In genomic region chr21:18741954-18742353, GRCh38 we compare ENCODE assay signal across 26 cellular contexts.
"Had no signal": no experiment of that assay in that cellular context is flagged by ENCODE, and none has a peak within 500 bp of the region (broad histone marks: within the 10 kb centered on the region; RNA-seq: fewer than 3 reads in every experiment).

No MANE protein-coding gene starts in this region.

- DNase-seq: stimulated activated CD4-positive, alpha-beta T cell treated with anti-CD3 and anti-CD28 coated beads, Interleukin-2, amount 100 ng/mL, for 48 hours; stimulated activated CD4-positive, alpha-beta T cell treated with anti-CD3 and anti-CD28 coated beads, Interleukin-4, amount 100 ng/mL, for 1 hour; stimulated activated CD4-positive, alpha-beta T cell treated with anti-CD3 and anti-CD28 coated beads, Interleukin-4, amount 100 ng/mL, for 24 hours; stimulated activated CD4-positive, alpha-beta T cell treated with anti-CD3 and anti-CD28 coated beads, Interleukin-4, amount 100 ng/mL, for 4 hours; stimulated activated CD8-positive, alpha-beta memory T cell treated with anti-CD3 and anti-CD28 coated beads, Interleukin-4, amount 100 ng/mL, for 48 hours; stimulated activated naive B cell treated with anti-CD40 and anti-IgM and Interleukin-4, amounts not matched to agents 10 μg/mL and 1 μg/mL and 100 μg/mL, for 72 hours; stimulated activated naive CD4-positive, alpha-beta T cell; stimulated activated naive CD4-positive, alpha-beta T cell treated with Interleukin-2 at 50 U/mL for 16 hours; stimulated activated naive CD8-positive, alpha-beta T cell treated with anti-CD3 and anti-CD28 coated beads, Interleukin-15, amount 100 ng/mL, for 72 hours; stimulated activated naive CD8-positive, alpha-beta T cell treated with anti-CD3 and anti-CD28 coated beads, Interleukin-15, Interleukin-2, amounts not matched to agents 100 U/mL and 50 U/mL, for 24 hours; stomach; substantia nigra; testis; thyroid gland; tibial artery; transverse colon; upper lobe of left lung; upper lobe of right lung; uterus had no signal

- H3K4me3 ChIP-seq: stomach, suprapubic skin, testis, thoracic aorta, thyroid gland, tibial artery, tibial nerve, transverse colon, upper lobe of left lung, upper lobe of right lung, uterus, vagina had no signal

- ATAC-seq: stimulated activated effector memory CD8-positive, alpha-beta T cell treated with anti-CD3 and anti-CD28 coated beads, Interleukin-12 subunit alpha, Interleukin-12 subunit beta, amount 100 ng/mL, for 72 hours; stimulated activated memory B cell treated with anti-CD40 and anti-IgM and Interleukin-4, amounts not matched to agents 10 μg/mL and 1 μg/mL and 100 μg/mL, for 72 hours; stimulated activated naive B cell treated with anti-CD40 and anti-IgM and Interleukin-4, amounts not matched to agents 10 μg/mL and 1 μg/mL and 100 μg/mL, for 72 hours; stimulated activated naive CD8-positive, alpha-beta T cell treated with anti-CD3 and anti-CD28 coated beads, Interleukin-15, amount 100 ng/mL, for 72 hours; stimulated activated naive CD8-positive, alpha-beta T cell treated with anti-CD3 and anti-CD28 coated beads, Interleukin-15, Interleukin-2, amounts not matched to agents 100 U/mL and 50 U/mL, for 24 hours; upper lobe of right lung had no signal

- H3K27me3 ChIP-seq: stomach, suprapubic skin, testis, thyroid gland, tibial artery, tibial nerve, transverse colon, upper lobe of left lung, upper lobe of right lung, uterus, vagina had no signal

- H3K27ac ChIP-seq: stomach, suprapubic skin, testis, thoracic aorta, thyroid gland, tibial artery, tibial nerve, transverse colon, upper lobe of left lung, upper lobe of right lung, uterus, vagina had no signal

- H3K4me1 ChIP-seq: stomach, suprapubic skin, testis, thyroid gland, tibial artery, transverse colon, upper lobe of left lung, upper lobe of right lung, uterus, vagina had no signal

- FAIRE-seq: urothelium cell line had no signal

- H3K9me3 ChIP-seq: stomach, suprapubic skin, testis, thoracic aorta, thyroid gland, tibial artery, tibial nerve, transverse colon, upper lobe of left lung, upper lobe of right lung, uterus, vagina had no signal

- H3K36me3 ChIP-seq: stomach, suprapubic skin, thoracic aorta, thyroid gland, tibial artery, tibial nerve, transverse colon, upper lobe of left lung, upper lobe of right lung, uterus, vagina had no signal
